Comparison of ENCODE assay signal across 1 cellular context in the genomic region with DNA sequence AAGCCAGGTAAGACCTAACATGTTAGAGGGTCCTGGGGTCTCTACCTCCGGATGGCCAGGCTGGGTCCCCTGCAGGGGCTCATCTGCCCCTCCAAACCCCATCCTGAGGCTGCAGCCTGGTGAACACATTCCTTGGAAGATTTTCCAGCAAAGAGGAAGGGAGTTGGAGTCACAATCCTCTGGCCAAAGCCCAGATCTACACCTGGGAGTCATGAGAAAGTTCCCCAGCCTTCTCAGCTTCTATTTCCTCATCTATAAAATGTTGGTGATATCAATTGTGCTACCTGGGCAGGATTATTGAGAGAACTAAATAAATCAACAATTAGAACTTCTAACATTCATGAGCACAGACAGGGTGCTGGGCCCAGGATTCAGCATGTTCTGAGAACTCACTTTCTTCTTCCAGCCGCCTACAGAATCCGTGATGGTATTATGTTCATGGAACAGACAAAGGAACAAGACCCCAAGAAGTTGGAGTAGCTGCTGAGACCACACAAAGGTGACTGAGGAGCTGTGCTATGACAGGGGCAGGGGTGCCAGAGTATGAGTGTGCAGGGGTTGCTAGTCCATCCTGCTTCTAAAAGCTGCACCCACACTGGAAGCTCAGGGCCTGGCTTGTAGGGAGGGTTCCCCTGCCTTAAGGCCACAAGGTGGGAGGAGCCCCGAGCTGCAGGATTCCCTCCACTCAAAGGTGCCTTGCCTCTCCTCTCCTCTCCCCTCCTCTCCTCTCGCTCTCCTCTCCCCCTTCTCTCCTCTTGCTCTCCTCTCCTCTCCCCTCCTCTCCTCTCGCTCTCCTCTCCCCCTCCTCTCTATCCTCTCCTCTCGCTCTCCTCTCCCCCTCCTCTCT.
TF ChIP-seq lines count a peak whose summit lies in the region.

No MANE protein-coding gene starts in this region.

TF ChIP-seq in K562, 482 proteins besides CTCF, POLR2A, EP300 and RAD21:
- TF ChIP-seq TEAD2 (tag; IDR thresholded peaks at IDR 0.05), result no peak
- TF ChIP-seq, protein P1, sequence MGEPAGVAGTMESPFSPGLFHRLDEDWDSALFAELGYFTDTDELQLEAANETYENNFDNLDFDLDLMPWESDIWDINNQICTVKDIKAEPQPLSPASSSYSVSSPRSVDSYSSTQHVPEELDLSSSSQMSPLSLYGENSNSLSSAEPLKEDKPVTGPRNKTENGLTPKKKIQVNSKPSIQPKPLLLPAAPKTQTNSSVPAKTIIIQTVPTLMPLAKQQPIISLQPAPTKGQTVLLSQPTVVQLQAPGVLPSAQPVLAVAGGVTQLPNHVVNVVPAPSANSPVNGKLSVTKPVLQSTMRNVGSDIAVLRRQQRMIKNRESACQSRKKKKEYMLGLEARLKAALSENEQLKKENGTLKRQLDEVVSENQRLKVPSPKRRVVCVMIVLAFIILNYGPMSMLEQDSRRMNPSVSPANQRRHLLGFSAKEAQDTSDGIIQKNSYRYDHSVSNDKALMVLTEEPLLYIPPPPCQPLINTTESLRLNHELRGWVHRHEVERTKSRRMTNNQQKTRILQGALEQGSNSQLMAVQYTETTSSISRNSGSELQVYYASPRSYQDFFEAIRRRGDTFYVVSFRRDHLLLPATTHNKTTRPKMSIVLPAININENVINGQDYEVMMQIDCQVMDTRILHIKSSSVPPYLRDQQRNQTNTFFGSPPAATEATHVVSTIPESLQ (CRISPR knock-in tag; IDR thresholded peaks at IDR 0.05), result no peak
- TF ChIP-seq NR3C1 (CRISPR knock-in tag; IDR thresholded peaks at IDR 0.05), result no peak
- TF ChIP-seq NR1H2 (CRISPR knock-in tag; IDR thresholded peaks at IDR 0.05), result no peak
- no peak for TF ChIP-seq ZNF282 (CRISPR knock-in tag; IDR thresholded peaks at IDR 0.05)
- no peak for TF ChIP-seq NFIX (CRISPR knock-in tag; IDR thresholded peaks at IDR 0.05; ENCODE audit: low read depth)
- peak; percentile 1 for TF ChIP-seq EWSR1 (IDR thresholded peaks at IDR 0.05; ENCODE audit: borderline replicate concordance, low read depth, partially characterized antibody)
- TF ChIP-seq, protein P2, sequence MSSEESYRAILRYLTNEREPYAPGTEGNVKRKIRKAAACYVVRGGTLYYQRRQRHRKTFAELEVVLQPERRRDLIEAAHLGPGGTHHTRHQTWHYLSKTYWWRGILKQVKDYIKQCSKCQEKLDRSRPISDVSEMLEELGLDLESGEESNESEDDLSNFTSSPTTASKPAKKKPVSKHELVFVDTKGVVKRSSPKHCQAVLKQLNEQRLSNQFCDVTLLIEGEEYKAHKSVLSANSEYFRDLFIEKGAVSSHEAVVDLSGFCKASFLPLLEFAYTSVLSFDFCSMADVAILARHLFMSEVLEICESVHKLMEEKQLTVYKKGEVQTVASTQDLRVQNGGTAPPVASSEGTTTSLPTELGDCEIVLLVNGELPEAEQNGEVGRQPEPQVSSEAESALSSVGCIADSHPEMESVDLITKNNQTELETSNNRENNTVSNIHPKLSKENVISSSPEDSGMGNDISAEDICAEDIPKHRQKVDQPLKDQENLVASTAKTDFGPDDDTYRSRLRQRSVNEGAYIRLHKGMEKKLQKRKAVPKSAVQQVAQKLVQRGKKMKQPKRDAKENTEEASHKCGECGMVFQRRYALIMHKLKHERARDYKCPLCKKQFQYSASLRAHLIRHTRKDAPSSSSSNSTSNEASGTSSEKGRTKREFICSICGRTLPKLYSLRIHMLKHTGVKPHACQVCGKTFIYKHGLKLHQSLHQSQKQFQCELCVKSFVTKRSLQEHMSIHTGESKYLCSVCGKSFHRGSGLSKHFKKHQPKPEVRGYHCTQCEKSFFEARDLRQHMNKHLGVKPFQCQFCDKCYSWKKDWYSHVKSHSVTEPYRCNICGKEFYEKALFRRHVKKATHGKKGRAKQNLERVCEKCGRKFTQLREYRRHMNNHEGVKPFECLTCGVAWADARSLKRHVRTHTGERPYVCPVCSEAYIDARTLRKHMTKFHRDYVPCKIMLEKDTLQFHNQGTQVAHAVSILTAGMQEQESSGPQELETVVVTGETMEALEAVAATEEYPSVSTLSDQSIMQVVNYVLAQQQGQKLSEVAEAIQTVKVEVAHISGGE (CRISPR knock-in tag; IDR thresholded peaks at IDR 0.05), result peak in 1 of 3 experiments; percentile 77; a peak in 1 of 6 replicates
